In genomic region chr16:5022521-5022920, GRCh38 we compare ENCODE assay signal across 36 cellular contexts. TPM values are rescaled to one million over a fixed set of nuclear protein-coding genes. Genes with fewer than 3 reads are reported as not detected.
"Had no signal": no experiment of that assay in that cellular context is flagged by ENCODE, and none has a peak within 500 bp of the region (broad histone marks: within the 10 kb centered on the region; RNA-seq: fewer than 3 reads in every experiment).

No MANE protein-coding gene starts in this region.

- H3K4me3 ChIP-seq: body of pancreas, breast epithelium, MG63, SJCRH30, SK-N-MC had no signal

- H3K9me3 ChIP-seq: body of pancreas, breast epithelium, MG63, SJCRH30 had no signal

- H3K27me3 ChIP-seq: body of pancreas, breast epithelium, MG63, SJCRH30 had no signal

- DNase-seq: activated CD4-positive, alpha-beta memory T cell treated with anti-CD3 and anti-CD28 coated beads, Interleukin-2, amount 10 ng/mL, durations not matched to agents 7 days and 5 days; activated CD4-positive, alpha-beta T cell treated with anti-CD3 and anti-CD28 coated beads for 1 hour; activated CD4-positive, alpha-beta T cell treated with anti-CD3 and anti-CD28 coated beads for 48 hours; activated CD4-positive, CD25-positive, alpha-beta regulatory T cell; activated gamma-delta T cell; activated naive CD4-positive, alpha-beta T cell treated with Interleukin-2 at 50 U/mL for 16 hours; activated naive CD8-positive, alpha-beta T cell treated with anti-CD3 and anti-CD28 coated beads, Interleukin-2, amount 10 ng/mL, durations not matched to agents 7 days and 5 days; activated T-cell treated with anti-CD3 and anti-CD28 coated beads, Interleukin-2, amount 50 U/mL, for 24 hours; amygdala; Kasumi-1; KG1; MG63; NCI-H1048; NCI-H1105 treated with DMSO at 0.1 percent for 48 hours; NCI-H1436 treated with DMSO at 0.1 percent for 48 hours; NCI-H1694 treated with DMSO at 0.1 percent for 48 hours; NCI-H2029 treated with DMSO at 0.1 percent for 48 hours; NCI-H2107; NCI-H2171; NCI-H510A; NCI-H526; NCI-H748 treated with DMSO at 0.1 percent for 48 hours; NK-92 treated with Interleukin-12 subunit alpha and Interleukin-12 subunit beta, amount 100 ng/mL, for 24 hours; Right ventricle myocardium superior; SJCRH30; T1000; WERI-Rb-1 had no signal

- H3K27me3 Mint-ChIP-seq: activated CD4-positive, alpha-beta memory T cell treated with anti-CD3 and anti-CD28 coated beads, Interleukin-2, amount 10 ng/mL, durations not matched to agents 7 days and 5 days; activated naive CD8-positive, alpha-beta T cell treated with anti-CD3 and anti-CD28 coated beads, Interleukin-2, amount 10 ng/mL, durations not matched to agents 7 days and 5 days; activated T-cell treated with anti-CD3 and anti-CD28 coated beads, Interleukin-2, amount 50 U/mL, for 24 hours had no signal

- H3K36me3 Mint-ChIP-seq: activated naive CD4-positive, alpha-beta T cell treated with anti-CD3 and anti-CD28 coated beads, Interleukin-2, amount 50 U/mL, for 24 hours; activated naive CD8-positive, alpha-beta T cell treated with anti-CD3 and anti-CD28 coated beads, Interleukin-2, amount 10 ng/mL, durations not matched to agents 7 days and 5 days had no signal

- H3K4me1 ChIP-seq: breast epithelium, SJCRH30 had no signal

- FAIRE-seq: astrocyte had no signal

- ATAC-seq: body of pancreas had no signal

- H3K27ac Mint-ChIP-seq: activated CD4-positive, alpha-beta memory T cell treated with anti-CD3 and anti-CD28 coated beads, Interleukin-2, amount 10 ng/mL, durations not matched to agents 7 days and 5 days; activated naive CD4-positive, alpha-beta T cell treated with anti-CD3 and anti-CD28 coated beads, Interleukin-2, amount 50 U/mL, for 24 hours; activated naive CD8-positive, alpha-beta T cell treated with anti-CD3 and anti-CD28 coated beads, Interleukin-2, amount 10 ng/mL, durations not matched to agents 7 days and 5 days; activated T-cell treated with anti-CD3 and anti-CD28 coated beads, Interleukin-2, amount 50 U/mL, for 24 hours; activated T-helper 2 cell treated with anti-CD3 and anti-CD28 coated beads, Interferon-gamma antibody, Interleukin-2, Interleukin-4, amounts not matched to agents 10 μg/mL and 5 μg/mL and 100 μg/mL, durations not matched to agents 14 hours and 24 hours and 36 hours had no signal

- H3K4me1 Mint-ChIP-seq: activated CD4-positive, alpha-beta memory T cell treated with anti-CD3 and anti-CD28 coated beads, Interleukin-2, amount 10 ng/mL, durations not matched to agents 7 days and 5 days; activated naive CD4-positive, alpha-beta T cell treated with anti-CD3 and anti-CD28 coated beads, Interleukin-2, amount 50 U/mL, for 24 hours; activated naive CD8-positive, alpha-beta T cell treated with anti-CD3 and anti-CD28 coated beads, Interleukin-2, amount 10 ng/mL, durations not matched to agents 7 days and 5 days had no signal

- H3K4me3 Mint-ChIP-seq: activated CD4-positive, alpha-beta memory T cell treated with anti-CD3 and anti-CD28 coated beads, Interleukin-2, amount 10 ng/mL, durations not matched to agents 7 days and 5 days; activated naive CD4-positive, alpha-beta T cell treated with anti-CD3 and anti-CD28 coated beads, Interleukin-2, amount 50 U/mL, for 24 hours; activated naive CD8-positive, alpha-beta T cell treated with anti-CD3 and anti-CD28 coated beads, Interleukin-2, amount 10 ng/mL, durations not matched to agents 7 days and 5 days; activated T-cell treated with anti-CD3 and anti-CD28 coated beads, Interleukin-2, amount 50 U/mL, for 24 hours had no signal

- H3K36me3 ChIP-seq: breast epithelium, MG63, SJCRH30, WERI-Rb-1 had no signal

- H3K27ac ChIP-seq: body of pancreas, breast epithelium, SJCRH30, SK-N-MC, WERI-Rb-1 had no signal

- H3K9me3 Mint-ChIP-seq: activated CD4-positive, alpha-beta memory T cell treated with anti-CD3 and anti-CD28 coated beads, Interleukin-2, amount 10 ng/mL, durations not matched to agents 7 days and 5 days; activated naive CD4-positive, alpha-beta T cell treated with anti-CD3 and anti-CD28 coated beads, Interleukin-2, amount 50 U/mL, for 24 hours; activated naive CD8-positive, alpha-beta T cell treated with anti-CD3 and anti-CD28 coated beads, Interleukin-2, amount 10 ng/mL, durations not matched to agents 7 days and 5 days; activated T-cell treated with anti-CD3 and anti-CD28 coated beads, Interleukin-2, amount 50 U/mL, for 24 hours; activated T-helper 2 cell treated with anti-CD3 and anti-CD28 coated beads, Interferon-gamma antibody, Interleukin-2, Interleukin-4, amounts not matched to agents 10 μg/mL and 5 μg/mL and 100 μg/mL, durations not matched to agents 14 hours and 24 hours and 36 hours had no signal

RNA-seq across cellular contexts. Expression of gene C16orf89, which starts 43.2 kb away (rescaled TPM):
- total RNA-seq: activated CD4-positive, alpha-beta memory T cell treated with anti-CD3 and anti-CD28 coated beads, Interleukin-2, amount 10 ng/mL, durations not matched to agents 7 days and 5 days; activated naive CD8-positive, alpha-beta T cell treated with anti-CD3 and anti-CD28 coated beads, Interleukin-2, amount 10 ng/mL, durations not matched to agents 7 days and 5 days; activated T-helper 2 cell treated with anti-CD3 and anti-CD28 coated beads, Interferon-gamma antibody, Interleukin-2, Interleukin-4, amounts not matched to agents 10 μg/mL and 5 μg/mL and 100 μg/mL, durations not matched to agents 14 hours and 24 hours and 36 hours; astrocyte; OCI-LY7; SJCRH30; T-helper 1 cell treated with Interleukin-12 subunit alpha and Interleukin-12 subunit beta and Interleukin-4 antibody, amounts not matched to agents 30 ng/mL and 1 ng/mL, for 36 hours; T-helper 2 cell treated with Interferon-gamma antibody and Interleukin-4, amounts not matched to agents 100 ng/mL and 5 ng/mL, for 36 hours had no signal
